Comparison of ENCODE assay signal across 9 cellular contexts in genomic region chr10:24519950-24520349, GRCh38.
DNase-seq lines count a peak whose midpoint lies in the region; ATAC-seq and TF ChIP-seq lines count a peak whose summit lies in the region.
"Had no signal": no experiment of that assay in that cellular context is flagged by ENCODE, and none has a peak within 500 bp of the region (broad histone marks: within the 10 kb centered on the region; RNA-seq: fewer than 3 reads in every experiment).

No MANE protein-coding gene starts in this region.

- no peak overlapping the region for H3K4ac ChIP-seq in H9 (ENCODE audit: low read depth, low read length)

- POLR2A ChIA-PET in WTC11 (lab: Charles Lee): interaction anchor here (1.0 kb wide), 1 partner anchor 213 kb away, joined by 3 read pairs; no protein-coding TSS in a partner anchor

- H3K9me3 Mint-ChIP-seq in H9 (no peaks in the 10 kb centered on the region; a peak in 1 of 5 replicates), WTC11 (no peaks in the 10 kb centered on the region)
- H3K9me3 Mint-ChIP-seq in activated naive CD8-positive, alpha-beta T cell treated with anti-CD3 and anti-CD28 coated beads for 36 hours: no peaks in the 10 kb centered on the region

- H2AFZ ChIP-seq in H9 (ENCODE audit: low read length) (no peak overlapping the region), smooth muscle cell (ENCODE audit: low read depth) (no peak overlapping the region)

- H2BK20ac ChIP-seq in H9 (ENCODE audit: low read depth, low read length, poor library complexity, severe bottlenecking): no peak overlapping the region

- no peak overlapping the region for H2BK120ac ChIP-seq in H9 (ENCODE audit: low read depth, low read length, poor library complexity, severe bottlenecking)

- no peaks in the 10 kb centered on the region for H3K79me1 ChIP-seq in H9 (ENCODE audit: insufficient read depth, low read depth, low read length, poor library complexity, severe bottlenecking)

- H3T11ph ChIP-seq in H9 (ENCODE audit: low read length): no peak overlapping the region

- H2BK15ac ChIP-seq in H9 (ENCODE audit: low read depth, low read length): no peak overlapping the region

- H2AK5ac ChIP-seq in H9 (ENCODE audit: insufficient read length, low read length): no peak overlapping the region

- H3K27me3 ChIP-seq in H9 (ENCODE audit: insufficient read depth, low read length) (no peaks in the 10 kb centered on the region), smooth muscle cell (ENCODE audit: low read depth) (no peaks in the 10 kb centered on the region)

- no peak overlapping the region; a peak in 1 of 5 replicates for H3K4me3 Mint-ChIP-seq in H9
- peak overlapping the region; percentile 33 for H3K4me3 Mint-ChIP-seq in WTC11
- H3K4me3 Mint-ChIP-seq in activated naive CD8-positive, alpha-beta T cell treated with anti-CD3 and anti-CD28 coated beads for 36 hours: peak overlapping the region; percentile 67

- no peak overlapping the region for H4K8ac ChIP-seq in H9 (replicated peaks; ENCODE audit: insufficient read length, low read depth, low read length)

- H3K36me3 Mint-ChIP-seq in H9 (ENCODE audit: insufficient read depth in 1 of 3, low read depth in 3 of 3) (peaks cover 3 to 12% (median 6%) of the 10 kb centered on the region in 3 experiments; a peak in 4 of 7 replicates), WTC11 (peaks cover 7% of the 10 kb centered on the region)
- no peaks in the 10 kb centered on the region for H3K36me3 Mint-ChIP-seq in activated naive CD8-positive, alpha-beta T cell treated with anti-CD3 and anti-CD28 coated beads for 36 hours

- no peaks in the 10 kb centered on the region for H3K79me2 ChIP-seq in H9 (ENCODE audit: insufficient read depth, low read length)
- H3K79me2 ChIP-seq in smooth muscle cell (ENCODE audit: low read depth): no peaks in the 10 kb centered on the region

- H3K23me2 ChIP-seq in H9 (ENCODE audit: insufficient read length, low read depth, low read length, poor library complexity, severe bottlenecking): no peaks in the 10 kb centered on the region

- H3K27ac ChIP-seq in H9 (ENCODE audit: insufficient read length, low read depth, low read length): no peak overlapping the region
- no peak overlapping the region for H3K27ac ChIP-seq in smooth muscle cell (ENCODE audit: low read depth)

- no CpG with 5 or more reads among the region's 14 CpGs for WGBS in H9 (ENCODE audit: extremely low coverage, insufficient read length, low lambda C conversion rate)
- WGBS in smooth muscle cell (ENCODE audit: low lambda C conversion rate): 80% methylated on average over 14 of the region's 14 CpGs

- no peak overlapping the region for H3K18ac ChIP-seq in H9 (ENCODE audit: insufficient read length, low read depth, low read length)

- ATAC-seq in WTC11: peak; percentile 72

- H2BK5ac ChIP-seq in H9 (ENCODE audit: insufficient read length, low read length): no peak overlapping the region

- H3K36me3 ChIP-seq in smooth muscle cell (ENCODE audit: low read depth): peaks cover 7% of the 10 kb centered on the region

- no peak overlapping the region for H4K91ac ChIP-seq in H9 (ENCODE audit: insufficient read length, low read depth, low read length)

- H4K5ac ChIP-seq in H9 (ENCODE audit: insufficient read length, low read depth, low read length): no peak overlapping the region

- H2BK12ac ChIP-seq in H9 (ENCODE audit: insufficient read length, low read depth, low read length): no peak overlapping the region

- H3K4me1 Mint-ChIP-seq in H9: peaks cover 13 to 17% of the 10 kb centered on the region in 2 experiments
- H3K4me1 Mint-ChIP-seq in WTC11: peaks cover 12% of the 10 kb centered on the region
- H3K4me1 Mint-ChIP-seq in activated naive CD8-positive, alpha-beta T cell treated with anti-CD3 and anti-CD28 coated beads for 36 hours: peaks cover 13% of the 10 kb centered on the region

- DNase-seq in H9 (peak; percentile 65), WTC11 (ENCODE audit: low spot score) (peak; percentile 41), smooth muscle cell (lab: John Stamatoyannopoulos, UW; ENCODE audit: unreplicated experiment) (no peak), medulla oblongata (ENCODE audit: extremely low spot score) (no peak), NCI-H524 treated with DMSO at 0.1 percent for 48 hours (lab: John Stamatoyannopoulos, UW) (no peak)
- DNase-seq in activated naive CD8-positive, alpha-beta T cell treated with anti-CD3 and anti-CD28 coated beads for 36 hours: peak; percentile 31
- DNase-seq in stimulated activated CD4-positive, alpha-beta T cell treated with anti-CD3 and anti-CD28 coated beads, TNF-alpha, amount 100 ng/mL, for 24 hours (ENCODE audit: low read depth in 3 of 3): peak in 2 of 3 experiments; percentile 4 to 21
- DNase-seq: cortex of kidney, nucleus accumbens had no signal

- H3K23ac ChIP-seq in H9 (ENCODE audit: insufficient read length, low read depth, low read length): no peak overlapping the region

- H3K4me3 ChIP-seq in smooth muscle cell: no peak overlapping the region

- no peak for TF ChIP-seq CTCF in H9 (conservative IDR thresholded peaks at IDR 0.05)
- no peak for TF ChIP-seq CTCF in WTC11 (IDR thresholded peaks at IDR 0.05)
- TF ChIP-seq CTCF in smooth muscle cell (IDR thresholded peaks at IDR 0.05; ENCODE audit: borderline replicate concordance, insufficient read depth, poor library complexity, severe bottlenecking): no peak

- no peaks in the 10 kb centered on the region for H3K9me3 ChIP-seq in H9 (ENCODE audit: control insufficient read depth, low read depth, low read length)
- no peaks in the 10 kb centered on the region for H3K9me3 ChIP-seq in smooth muscle cell (replicated peaks; ENCODE audit: low read depth)

- H3F3A ChIP-seq in smooth muscle cell (ENCODE audit: low read depth): no peaks in the 10 kb centered on the region

- peak overlapping the region in 2 of 3 experiments; percentile 60 to 77; a peak in 2 of 7 replicates for H3K27ac Mint-ChIP-seq in H9
- H3K27ac Mint-ChIP-seq in WTC11: peak overlapping the region; percentile 22; the same call in 1 of the 2 replicates
- H3K27ac Mint-ChIP-seq in activated naive CD8-positive, alpha-beta T cell treated with anti-CD3 and anti-CD28 coated beads for 36 hours: peak overlapping the region; percentile 40

- H3K56ac ChIP-seq in H9 (ENCODE audit: insufficient read length, low read depth, low read length): no peak overlapping the region

- H3K27me3 Mint-ChIP-seq in H9 (ENCODE audit: low read depth) (no peaks in the 10 kb centered on the region), WTC11 (ENCODE audit: low read depth) (no peaks in the 10 kb centered on the region)
- H3K27me3 Mint-ChIP-seq in activated naive CD8-positive, alpha-beta T cell treated with anti-CD3 and anti-CD28 coated beads for 36 hours: peaks cover 6% of the 10 kb centered on the region

- H3K4me1 ChIP-seq in H9 (ENCODE audit: insufficient read depth, low read length) (0 out of 2 replicates have a peak, but pooled peaks cover 2% of the 10 kb centered on the region), smooth muscle cell (ENCODE audit: low read depth) (no peaks in the 10 kb centered on the region)

- CTCF ChIA-PET in WTC11 (lab: Charles Lee): interaction anchor here (0.7 to 2.7 kb wide), 16 partner anchors 9 to 1205 kb away, joined by 3 to 15 read pairs (median 4); no protein-coding TSS in a partner anchor

- no peak overlapping the region for H3K4me2 ChIP-seq in H9 (ENCODE audit: insufficient read depth, insufficient read length, low read length)
- no peak overlapping the region for H3K4me2 ChIP-seq in smooth muscle cell

- no peak overlapping the region for H3K14ac ChIP-seq in H9 (ENCODE audit: insufficient read depth, low read length)

- no peaks in the 10 kb centered on the region for H4K20me1 ChIP-seq in H9 (ENCODE audit: control insufficient read depth, insufficient read depth, insufficient read length)
- H4K20me1 ChIP-seq in smooth muscle cell (ENCODE audit: low read depth): peaks cover 38% of the 10 kb centered on the region

- H3K9ac ChIP-seq in H9 (ENCODE audit: extremely low read depth, insufficient read length, low read length): no peak overlapping the region
- H3K9ac ChIP-seq in smooth muscle cell (ENCODE audit: low read depth): no peak overlapping the region

TF ChIP-seq in WTC11, 78 proteins besides CTCF, POLR2A, EP300 and RAD21:
- TF ChIP-seq ZNF396 (CRISPR knock-in tag; IDR thresholded peaks at IDR 0.05; ENCODE audit: borderline replicate concordance) (no peak), MAX (CRISPR knock-in tag; IDR thresholded peaks at IDR 0.05) (peak; percentile 62)

Comparison
In these comparisons a context has a peak if more than half of its experiments do, and no peak if none do; other contexts are left out.
1. DNase-seq: peak in H9 (single experiment), WTC11 (single experiment), activated naive CD8-positive, alpha-beta T cell treated with anti-CD3 and anti-CD28 coated beads for 36 hours (single experiment) and stimulated activated CD4-positive, alpha-beta T cell treated with anti-CD3 and anti-CD28 coated beads, TNF-alpha, amount 100 ng/mL, for 24 hours (2 of 3); none in smooth muscle cell (single experiment), medulla oblongata (single experiment) and NCI-H524 treated with DMSO at 0.1 percent for 48 hours (single experiment).
2. H3K4me3 Mint-ChIP-seq: peak in WTC11 (single experiment) and activated naive CD8-positive, alpha-beta T cell treated with anti-CD3 and anti-CD28 coated beads for 36 hours (single experiment); none in H9 (0 of 2).
3. Peak in every context shown above with its lines, with median percentiles within 50 percentile points of each other: H3K27ac Mint-ChIP-seq.